In genomic region chr9:93130861-93131481, GRCh38 we compare ENCODE assay signal across 11 cellular contexts. TPM values are rescaled to one million over a fixed set of nuclear protein-coding genes. Genes with fewer than 3 reads are reported as not detected.
DNase-seq lines count a peak whose midpoint lies in the region; ATAC-seq and TF ChIP-seq lines count a peak whose summit lies in the region.
"Had no signal": no experiment of that assay in that cellular context is flagged by ENCODE, and none has a peak within 500 bp of the region (broad histone marks: within the 10 kb centered on the region; RNA-seq: fewer than 3 reads in every experiment).

No MANE protein-coding gene starts in this region.

- TF ChIP-seq CTCF in adrenal gland (IDR thresholded peaks at IDR 0.05) (peak in 2 of 6 experiments; percentile 18), spleen (IDR thresholded peaks at IDR 0.05 in 8 of 11, conservative IDR thresholded peaks at IDR 0.05 in 3 of 11) (peak in 4 of 11 experiments; percentile 25 to 35 (median 33)), smooth muscle cell (IDR thresholded peaks at IDR 0.05; ENCODE audit: borderline replicate concordance, insufficient read depth, poor library complexity, severe bottlenecking) (no peak), progenitor cell of endocrine pancreas (IDR thresholded peaks at IDR 0.05; ENCODE audit: unreplicated experiment) (no peak)

- H3K9ac ChIP-seq in NT2/D1 (ENCODE audit: insufficient read length, low read depth) (peak overlapping the region; percentile 6), smooth muscle cell (ENCODE audit: low read depth) (no peak overlapping the region)
- H3K9ac ChIP-seq: KMS-11 had no signal

- no peaks in the 10 kb centered on the region for H3K36me3 Mint-ChIP-seq in progenitor cell of endocrine pancreas (ENCODE audit: insufficient read depth)

- H3K4me1 Mint-ChIP-seq in progenitor cell of endocrine pancreas (ENCODE audit: low read depth): peaks cover 18% of the 10 kb centered on the region

- intact Hi-C loops in adrenal gland (cut with DNase I): no loop called here
- intact Hi-C loops in right cardiac atrium (cut with DNase I): no loop called here
- intact Hi-C loops in spleen (cut with DNase I; ENCODE audit: low total_unique reads): no loop called here

- no peak for ATAC-seq in right cardiac atrium
- ATAC-seq in HG03108 (IDR thresholded peaks at IDR 0.05; ENCODE audit: unreplicated experiment): no peak

- H4K20me1 ChIP-seq in smooth muscle cell (ENCODE audit: low read depth): peaks cover 4% of the 10 kb centered on the region

- no peaks in the 10 kb centered on the region for H3K9me3 Mint-ChIP-seq in progenitor cell of endocrine pancreas (ENCODE audit: low read depth)

- DNase-seq in NT2/D1 (ENCODE audit: low read depth, low spot score) (no peak), adrenal gland (peak; percentile 53 to 87 (median 72)), right cardiac atrium (peak; percentile 59 to 85 (median 82)), spleen (peak; percentile 89), smooth muscle cell (lab: John Stamatoyannopoulos, UW; ENCODE audit: unreplicated experiment) (no peak), glomerular visceral epithelial cell (ENCODE audit: extremely low spot score) (no peak), progenitor cell of endocrine pancreas (ENCODE audit: low spot score, unreplicated experiment) (no peak)
- DNase-seq: activated gamma-delta T cell, NCI-H524 had no signal

- peaks cover 20% of the 10 kb centered on the region for H3K79me2 ChIP-seq in smooth muscle cell (ENCODE audit: low read depth)

- peaks cover 34% of the 10 kb centered on the region for H3K4me1 ChIP-seq in NT2/D1 (ENCODE audit: insufficient read depth, insufficient read length)
- peaks cover 63 to 88% of the 10 kb centered on the region in 2 donors for H3K4me1 ChIP-seq in adrenal gland (replicated peaks in 1 of 2)
- H3K4me1 ChIP-seq in right cardiac atrium (ENCODE audit: control insufficient read depth, insufficient read depth, low read length): peaks cover 21% of the 10 kb centered on the region
- H3K4me1 ChIP-seq in spleen: peaks cover 79 to 95% (median 89%) of the 10 kb centered on the region in 6 donors
- H3K4me1 ChIP-seq in smooth muscle cell (ENCODE audit: low read depth): peaks cover 21% of the 10 kb centered on the region

- H3K27me3 Mint-ChIP-seq in progenitor cell of endocrine pancreas: peaks cover 2% of the 10 kb centered on the region

- H3K36me3 ChIP-seq in NT2/D1 (ENCODE audit: insufficient read depth, insufficient read length, low read length): peaks cover 18% of the 10 kb centered on the region
- peaks cover 0 to 6% of the 10 kb centered on the region in 2 donors for H3K36me3 ChIP-seq in adrenal gland (replicated peaks in 1 of 2)
- peaks cover 0 to 24% (median 0%) of the 10 kb centered on the region in 6 donors for H3K36me3 ChIP-seq in spleen
- no peaks in the 10 kb centered on the region for H3K36me3 ChIP-seq in smooth muscle cell (ENCODE audit: low read depth)

- H2AFZ ChIP-seq in smooth muscle cell (ENCODE audit: low read depth): no peak overlapping the region

- TF ChIP-seq POLR2A in adrenal gland (IDR thresholded peaks at IDR 0.05): peak in 1 of 2 donors; percentile 20
- TF ChIP-seq POLR2A in spleen (IDR thresholded peaks at IDR 0.05): no peak

- no peak overlapping the region for H3K27ac Mint-ChIP-seq in progenitor cell of endocrine pancreas

- H3K4me3 ChIP-seq in NT2/D1 (ENCODE audit: insufficient read length, low read depth) (no peak overlapping the region), adrenal gland (peak overlapping the region in 1 of 4 donors; percentile 87), right cardiac atrium (ENCODE audit: low read length) (no peak overlapping the region), spleen (peak overlapping the region in 5 of 8 donors; percentile 3 to 97 (median 80)), smooth muscle cell (no peak overlapping the region)

- no peak overlapping the region for H3K4me2 ChIP-seq in smooth muscle cell
- H3K4me2 ChIP-seq: KMS-11 had no signal

- H3K27ac ChIP-seq in adrenal gland (peak overlapping the region; percentile 61 to 99 (median 97)), right cardiac atrium (ENCODE audit: low read length) (peak overlapping the region; percentile 37), spleen (peak overlapping the region; percentile 86 to 98 (median 92)), smooth muscle cell (ENCODE audit: low read depth) (no peak overlapping the region)
- H3K27ac ChIP-seq: KMS-11 had no signal

- H3K4me3 Mint-ChIP-seq in progenitor cell of endocrine pancreas (ENCODE audit: low read depth): no peak overlapping the region

- H3K9me3 ChIP-seq in NT2/D1 (ENCODE audit: insufficient read depth, low read length): no peaks in the 10 kb centered on the region
- H3K9me3 ChIP-seq in adrenal gland (replicated peaks in 1 of 3): no peaks in the 10 kb centered on the region
- no peaks in the 10 kb centered on the region for H3K9me3 ChIP-seq in right cardiac atrium (ENCODE audit: control insufficient read depth, low read length)
- H3K9me3 ChIP-seq in spleen: no peaks in the 10 kb centered on the region
- H3K9me3 ChIP-seq in smooth muscle cell (replicated peaks; ENCODE audit: low read depth): no peaks in the 10 kb centered on the region

- peaks cover 9% of the 10 kb centered on the region for H3F3A ChIP-seq in smooth muscle cell (ENCODE audit: low read depth)

- peaks cover 14% of the 10 kb centered on the region for H3K27me3 ChIP-seq in NT2/D1 (ENCODE audit: insufficient read depth, insufficient read length)
- H3K27me3 ChIP-seq in adrenal gland: no peaks in the 10 kb centered on the region
- no peaks in the 10 kb centered on the region for H3K27me3 ChIP-seq in right cardiac atrium (ENCODE audit: control insufficient read depth, insufficient read depth)
- H3K27me3 ChIP-seq in spleen (replicated peaks in 1 of 7): no peaks in the 10 kb centered on the region
- no peaks in the 10 kb centered on the region for H3K27me3 ChIP-seq in smooth muscle cell (ENCODE audit: low read depth)

- 33 to 70% (median 39%) methylated on average over 3 to 15 of the region's 15 CpGs for WGBS in adrenal gland, 4 donors
- 57% methylated on average over 15 of the region's 15 CpGs for WGBS in right cardiac atrium
- WGBS in spleen, 5 donors: 37 to 51% (median 41%) methylated on average over 3 to 15 of the region's 15 CpGs
- WGBS in smooth muscle cell (ENCODE audit: low lambda C conversion rate): 91% methylated on average over 15 of the region's 15 CpGs

RNA-seq across cellular contexts. Expression of gene NINJ1, which starts 3.1 kb away (rescaled TPM):
- 100 to 1,000 TPM; 122 to 339 (median 181) TPM for total RNA-seq in adrenal gland
- 100 to 1,000 TPM in 2 of 3 donors, 10 to 100 TPM in 1; 31.1 to 135 (median 101) TPM for polyA plus RNA-seq in adrenal gland
- total RNA-seq in right cardiac atrium: 10 to 100 TPM; 42.9 to 68.4 (median 62.7) TPM
- polyA plus RNA-seq in right cardiac atrium: 96.2 TPM
- total RNA-seq in spleen: 100 to 1,000 TPM in 6 of 7 donors, 10 to 100 TPM in 1; 75.0 to 142 (median 113) TPM
- 10 to 100 TPM; 26.5 to 68.9 (median 50.4) TPM for polyA plus RNA-seq in spleen
- 31.5 and 34.3 TPM in 2 replicates for total RNA-seq in smooth muscle cell
- polyA plus RNA-seq in smooth muscle cell: 53.7 and 66.8 TPM in 2 replicates
- total RNA-seq in progenitor cell of endocrine pancreas: 38.1 and 39.5 TPM in 2 replicates

RNA-seq across cellular contexts. Expression of gene CARD19, which starts 35.0 kb away (rescaled TPM):
- total RNA-seq in adrenal gland (10 to 100 TPM; 29.7 to 75.0 (median 39.2) TPM), right cardiac atrium (10 to 100 TPM; 17.7 to 26.6 (median 22.5) TPM), spleen (10 to 100 TPM; 32.8 to 78.8 (median 44.6) TPM), smooth muscle cell (41.6 and 86.0 TPM in 2 replicates), progenitor cell of endocrine pancreas (19.3 and 20.4 TPM in 2 replicates)
- polyA plus RNA-seq in adrenal gland (10 to 100 TPM; 10.7 to 69.1 (median 68.4) TPM), right cardiac atrium (30.3 TPM), spleen (10 to 100 TPM; 21.7 to 38.9 (median 23.0) TPM), smooth muscle cell (88.1 TPM in 2 replicates)

RNA-seq across cellular contexts. Expression of gene WNK2, which starts 53.0 kb away (rescaled TPM):
- total RNA-seq in adrenal gland: 10 to 100 TPM in 3 of 8 donors, 1 to 10 TPM in 5; 5.5 to 14.9 (median 8.4) TPM
- 10 to 100 TPM in 1 of 3 donors, 1 to 10 TPM in 2; 3.3 to 17.6 (median 9.2) TPM for polyA plus RNA-seq in adrenal gland
- total RNA-seq in right cardiac atrium: 100 to 1,000 TPM; 217 to 322 (median 278) TPM
- polyA plus RNA-seq in right cardiac atrium: 167 TPM
- total RNA-seq in spleen: 10 to 100 TPM in 3 of 7 donors, 1 to 10 TPM in 4; 4.7 to 20.0 (median 9.1) TPM
- 1 to 10 TPM; 1.8 to 5.9 (median 1.9) TPM for polyA plus RNA-seq in spleen
- total RNA-seq in smooth muscle cell: 0.31 TPM in 1 of 2 replicates, not detected in the other
- polyA plus RNA-seq in smooth muscle cell: 0.20 and 0.27 TPM in 2 replicates
- 302 and 345 TPM in 2 replicates for total RNA-seq in progenitor cell of endocrine pancreas

Comparison
In these comparisons a context has a peak if more than half of its experiments do, and no peak if none do; other contexts are left out.
1. DNase-seq: peak in adrenal gland (7 of 7), right cardiac atrium (3 of 3) and spleen (single experiment); none in NT2/D1 (single experiment), smooth muscle cell (single experiment), glomerular visceral epithelial cell (single experiment) and progenitor cell of endocrine pancreas (single experiment).
2. H3K4me3 ChIP-seq: peak in spleen (5 of 8); none in NT2/D1 (single experiment), right cardiac atrium (single experiment) and smooth muscle cell (single experiment).
3. RNA of gene WNK2, which starts 53.0 kb away (total RNA-seq): 302 to 345 TPM in progenitor cell of endocrine pancreas and 217 to 322 TPM in right cardiac atrium; 4.7 to 20.0 TPM in spleen, 5.5 to 14.9 TPM in adrenal gland and 0.31 TPM in smooth muscle cell; every median in the first group is over 10 times any median in the second.